Comparison of ENCODE assay signal across 12 cellular contexts in genomic region chr4:13160906-13161305, GRCh38.
DNase-seq lines count a peak whose midpoint lies in the region; TF ChIP-seq lines count a peak whose summit lies in the region.
"Had no signal": no experiment of that assay in that cellular context is flagged by ENCODE, and none has a peak within 500 bp of the region (broad histone marks: within the 10 kb centered on the region; RNA-seq: fewer than 3 reads in every experiment).

No MANE protein-coding gene starts in this region.

- in situ Hi-C loops in astrocyte of the spinal cord (cut with HindIII; ENCODE audit: low sequenced_read_pairs) = no loop called here

- H3K4me3 Mint-ChIP-seq in nephron = peak overlapping the region in 1 of 3 experiments; percentile 4
- H3K4me3 Mint-ChIP-seq: CD4-positive, CD25-positive, alpha-beta regulatory T cell; naive thymus-derived CD8-positive, alpha-beta T cell had no signal

- H3K4me1 Mint-ChIP-seq in nephron = peaks cover 23% of the 10 kb centered on the region

- H3K36me3 Mint-ChIP-seq in nephron (ENCODE audit: low read depth) = no peaks in the 10 kb centered on the region
- H3K36me3 Mint-ChIP-seq: CD4-positive, CD25-positive, alpha-beta regulatory T cell; naive thymus-derived CD8-positive, alpha-beta T cell had no signal

- peak overlapping the region in 2 of 3 experiments; percentile 4 to 21 for H3K27ac Mint-ChIP-seq in nephron
- H3K27ac Mint-ChIP-seq: CD4-positive, CD25-positive, alpha-beta regulatory T cell; naive thymus-derived CD8-positive, alpha-beta T cell had no signal

- TF ChIP-seq CTCF in astrocyte of the spinal cord (IDR thresholded peaks at IDR 0.05; ENCODE audit: low read depth, low read length) (no peak), nephron (IDR thresholded peaks at IDR 0.05; ENCODE audit: unreplicated experiment in 3 of 3) (no peak)

- no peaks in the 10 kb centered on the region for H3K9me3 Mint-ChIP-seq in nephron

- no peak overlapping the region for H3K4me3 ChIP-seq in astrocyte of the spinal cord (ENCODE audit: low read depth, low read length)

- H3K27me3 Mint-ChIP-seq in nephron (ENCODE audit: low read depth) = no peaks in the 10 kb centered on the region
- H3K27me3 Mint-ChIP-seq: CD4-positive, CD25-positive, alpha-beta regulatory T cell; naive thymus-derived CD8-positive, alpha-beta T cell had no signal

- peak; percentile 46 for DNase-seq in DMS79 treated with DMSO at 0.1 percent for 48 hours (lab: John Stamatoyannopoulos, UW)
- DNase-seq in LHCN-M2 (ENCODE audit: low read depth) = peak; percentile 31
- peak; percentile 76 for DNase-seq in astrocyte of the spinal cord (ENCODE audit: low read depth, low spot score)
- no peak for DNase-seq in mucosa of gallbladder (ENCODE audit: low spot score)
- no peak for DNase-seq in central memory CD4-positive, alpha-beta T cell
- DNase-seq in islet precursor cell = no peak
- DNase-seq: activated CD4-positive, CD25-positive, alpha-beta regulatory T cell; activated CD8-positive, alpha-beta memory T cell treated with anti-CD3 and anti-CD28 coated beads, Interleukin-2, amount 50 U/mL, for 48 hours; CD4-positive, CD25-positive, alpha-beta regulatory T cell; naive thymus-derived CD8-positive, alpha-beta T cell; NCI-H774 had no signal

Comparison
In these comparisons a context has a peak if more than half of its experiments do, and no peak if none do; other contexts are left out.
1. DNase-seq: peak in DMS79 treated with DMSO at 0.1 percent for 48 hours (single experiment), LHCN-M2 (single experiment) and astrocyte of the spinal cord (single experiment); none in mucosa of gallbladder (single experiment), central memory CD4-positive, alpha-beta T cell (single experiment) and islet precursor cell (single experiment).